38 cellular contexts compared by ENCODE assay signal in the genomic region with DNA sequence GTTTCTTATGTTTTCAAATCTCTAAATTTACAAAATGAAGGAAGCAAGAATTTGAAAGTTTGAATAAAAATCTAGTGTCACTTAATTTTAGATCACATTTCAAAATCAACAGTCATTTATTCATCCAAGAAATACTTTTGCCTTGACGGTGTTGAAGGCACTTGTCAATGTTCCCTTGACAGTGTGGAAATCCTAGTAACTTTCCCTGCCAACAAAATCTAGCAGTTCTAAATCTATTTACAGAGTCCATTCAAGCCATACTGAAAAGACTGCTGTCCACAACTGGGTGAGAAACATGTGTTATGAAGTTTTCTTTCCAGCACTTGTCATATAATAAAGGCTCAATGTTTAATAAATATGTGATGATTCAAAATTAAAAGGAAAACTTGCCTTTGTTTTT.
"Had no signal": no experiment of that assay in that cellular context is flagged by ENCODE, and none has a peak within 500 bp of the region (broad histone marks: within the 10 kb centered on the region; RNA-seq: fewer than 3 reads in every experiment).

No MANE protein-coding gene starts in this region.

- H3K9me3 ChIP-seq: MG63 had no signal

- H3K27ac Mint-ChIP-seq: activated CD4-positive, alpha-beta memory T cell treated with anti-CD3 and anti-CD28 coated beads for 36 hours; activated CD4-positive, alpha-beta T cell treated with anti-CD3 and anti-CD28 coated beads for 36 hours; activated CD4-positive, alpha-beta T cell treated with anti-CD3 and anti-CD28 coated beads, Interleukin-2, amount 10 ng/mL, durations not matched to agents 7 days and 5 days; activated naive CD4-positive, alpha-beta T cell treated with anti-CD3 and anti-CD28 coated beads for 36 hours; activated naive CD8-positive, alpha-beta T cell; activated naive CD8-positive, alpha-beta T cell treated with anti-CD3 and anti-CD28 coated beads, Interleukin-2, amount 50 U/mL, for 24 hours; activated T-helper 1 cell treated with anti-CD3 and anti-CD28 coated beads, Interleukin-12 subunit alpha, Interleukin-12 subunit beta, Interleukin-2, Interleukin-4 antibody, amounts not matched to agents 30 ng/mL and 10 ng/mL and 1 ng/mL, durations not matched to agents 14 hours and 24 hours and 36 hours; brain; T-helper 2 cell treated with Interferon-gamma antibody and Interleukin-4, amounts not matched to agents 5 μg/mL and 100 μg/mL, for 36 hours; WTC11 had no signal

- H3K9ac ChIP-seq: KMS-11 had no signal

- FAIRE-seq: bronchial epithelial cell, RCC 7860 had no signal

- H3K27me3 ChIP-seq: MG63 had no signal

- H3K9me3 Mint-ChIP-seq: activated CD4-positive, alpha-beta memory T cell treated with anti-CD3 and anti-CD28 coated beads for 36 hours; activated CD4-positive, alpha-beta T cell treated with anti-CD3 and anti-CD28 coated beads, Interleukin-2, amount 10 ng/mL, durations not matched to agents 7 days and 5 days; activated naive CD4-positive, alpha-beta T cell treated with anti-CD3 and anti-CD28 coated beads for 36 hours; activated naive CD8-positive, alpha-beta T cell treated with anti-CD3 and anti-CD28 coated beads, Interleukin-2, amount 50 U/mL, for 24 hours; activated T-cell treated with anti-CD3 and anti-CD28 coated beads, Interleukin-2, amount 50 U/mL, for 4 hours; activated T-helper 1 cell treated with anti-CD3 and anti-CD28 coated beads, Interleukin-12 subunit alpha, Interleukin-12 subunit beta, Interleukin-2, Interleukin-4 antibody, amounts not matched to agents 30 ng/mL and 10 ng/mL and 1 ng/mL, durations not matched to agents 14 hours and 24 hours and 36 hours; brain; T-helper 2 cell treated with Interferon-gamma antibody and Interleukin-4, amounts not matched to agents 5 μg/mL and 100 μg/mL, for 36 hours; WTC11 had no signal

- H3K36me3 Mint-ChIP-seq: activated CD4-positive, alpha-beta memory T cell treated with anti-CD3 and anti-CD28 coated beads for 36 hours; brain; WTC11 had no signal

- ATAC-seq: activated CD4-positive, alpha-beta T cell treated with anti-CD3 and anti-CD28 coated beads for 36 hours; activated CD4-positive, CD25-positive, alpha-beta regulatory T cell treated with anti-CD3 and anti-CD28 coated beads, Interleukin-2, amount 50 U/mL, for 24 hours; activated naive CD8-positive, alpha-beta T cell treated with anti-CD3 and anti-CD28 coated beads, Interleukin-2, amount 50 U/mL, for 24 hours; activated T-cell treated with anti-CD3 and anti-CD28 coated beads, Interleukin-2, amount 50 U/mL, for 4 hours; WTC11 had no signal

- H3K4me2 ChIP-seq: KMS-11, PC-9 had no signal

- H3K27ac ChIP-seq: KMS-11, PC-9 had no signal

- DNase-seq: activated CD4-positive, alpha-beta memory T cell treated with anti-CD3 and anti-CD28 coated beads for 36 hours; activated CD4-positive, alpha-beta T cell treated with anti-CD3 and anti-CD28 coated beads for 36 hours; activated CD4-positive, alpha-beta T cell treated with anti-CD3 and anti-CD28 coated beads, Interleukin-2, amount 10 ng/mL, durations not matched to agents 7 days and 5 days; activated CD8-positive, alpha-beta memory T cell treated with anti-CD3 and anti-CD28 coated beads, Interleukin-2, amount 50 U/mL, for 4 hours; activated gamma-delta T cell treated with Interleukin-2 at 50 U/mL for 16 hours; activated naive CD4-positive, alpha-beta T cell treated with anti-CD3 and anti-CD28 coated beads for 36 hours; activated naive CD8-positive, alpha-beta T cell treated with anti-CD3 and anti-CD28 coated beads, Interleukin-2, amount 50 U/mL, for 24 hours; activated T-cell treated with anti-CD3 and anti-CD28 coated beads for 4 hours; activated T-cell treated with anti-CD3 and anti-CD28 coated beads, Interleukin-2, amount 50 U/mL, for 4 hours; anterior cingulate cortex; caudate nucleus; cerebellar nuclear complex; MG63; MV-4-11; NCI-H1092 treated with DMSO at 0.1 percent for 48 hours; NCI-H1417; NCI-H146; NCI-H187; NCI-H2029 treated with DMSO at 0.1 percent for 48 hours; NCI-H2107; NCI-H2171 treated with DMSO at 0.1 percent for 48 hours; NCI-H2227 treated with DMSO at 0.1 percent for 48 hours; NCI-H446 treated with DMSO at 0.1 percent for 48 hours; NCI-H524; NCI-H69; NCI-H82; PC-9; Right ventricle myocardium superior had no signal

- H3K4me3 ChIP-seq: MG63, PC-9, SK-N-MC had no signal

- H2AFZ ChIP-seq: PC-9 had no signal
